In the genomic region with DNA sequence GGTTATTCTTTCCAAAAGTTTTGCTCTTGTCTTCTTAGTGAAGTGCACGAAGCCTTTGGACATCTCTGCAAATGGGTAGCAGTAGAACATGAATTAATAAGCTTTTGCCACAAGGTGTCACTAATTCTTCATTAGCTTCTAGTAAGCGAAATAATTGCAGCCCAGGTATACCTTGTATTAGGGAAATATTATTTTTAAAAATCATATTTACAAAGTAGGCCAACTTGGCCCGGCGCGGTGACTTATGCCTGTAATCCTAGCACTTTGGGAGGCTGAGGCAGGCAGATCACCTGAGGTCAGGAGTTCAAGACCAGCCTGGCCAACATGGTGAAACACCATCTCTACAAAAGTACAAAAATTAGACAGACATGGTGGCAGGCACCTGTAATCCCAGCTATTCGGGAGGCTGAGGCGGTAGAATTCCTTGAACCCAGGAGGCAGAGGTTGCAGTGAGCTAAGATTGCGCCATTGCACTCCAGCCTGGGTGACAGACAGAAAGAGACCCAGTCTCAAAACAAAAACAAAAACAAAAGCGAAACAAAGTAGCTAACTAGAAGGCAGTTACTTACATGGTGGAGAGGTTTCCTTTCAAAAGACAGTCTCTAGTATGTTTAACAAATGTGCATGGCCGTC, we compare ENCODE assay signal across 8 cellular contexts. TPM values are rescaled to one million over a fixed set of nuclear protein-coding genes. Genes with fewer than 3 reads are reported as not detected.
DNase-seq lines count a peak whose midpoint lies in the region; ATAC-seq and TF ChIP-seq lines count a peak whose summit lies in the region.

No MANE protein-coding gene starts in this region.

- TF ChIP-seq CTCF in cardiac fibroblast (IDR thresholded peaks at IDR 0.05; ENCODE audit: low read depth, low read length) (peak; percentile 39), mucosa of descending colon (IDR thresholded peaks at IDR 0.05) (no peak)

- no peaks in the 10 kb centered on the region for H3K27me3 Mint-ChIP-seq in activated CD4-positive, alpha-beta T cell treated with anti-CD3 and anti-CD28 coated beads, Interleukin-2, amount 10 ng/mL, durations not matched to agents 24 days and 14 days

- H3K4me1 ChIP-seq in mucosa of descending colon (ENCODE audit: low read depth) = no peaks in the 10 kb centered on the region

- ATAC-seq in mucosa of descending colon (peak; percentile 66), HG03378 (IDR thresholded peaks at IDR 0.05; ENCODE audit: unreplicated experiment) (no peak)

- H3K9me3 Mint-ChIP-seq in activated CD4-positive, alpha-beta T cell treated with anti-CD3 and anti-CD28 coated beads, Interleukin-2, amount 10 ng/mL, durations not matched to agents 24 days and 14 days = no peaks in the 10 kb centered on the region

- no peaks in the 10 kb centered on the region for H3K36me3 ChIP-seq in mucosa of descending colon (ENCODE audit: low read depth)

- DNase-seq in activated CD4-positive, alpha-beta T cell treated with anti-CD3 and anti-CD28 coated beads, Interleukin-2, amount 10 ng/mL, durations not matched to agents 24 days and 14 days = peak; percentile 71
- no peak for DNase-seq in activated CD4-positive, alpha-beta T cell treated with anti-CD3 and anti-CD28 coated beads, Interleukin-2, amount 50 U/mL, for 48 hours
- DNase-seq in HCEC 1CT (peak; percentile 13), NCI-H748 treated with DMSO at 0.1 percent for 48 hours (lab: John Stamatoyannopoulos, UW) (peak; percentile 5), cardiac fibroblast (ENCODE audit: low read depth in 2 of 2) (peak; percentile 50 to 54), mucosa of descending colon (no peak)
- DNase-seq in stimulated activated naive CD4-positive, alpha-beta T cell treated with Interleukin-2 at 50 U/mL for 16 hours (lab: John Stamatoyannopoulos, UW) = no peak

- H3K36me3 Mint-ChIP-seq in activated CD4-positive, alpha-beta T cell treated with anti-CD3 and anti-CD28 coated beads, Interleukin-2, amount 10 ng/mL, durations not matched to agents 24 days and 14 days (ENCODE audit: low read depth) = peaks cover 2% of the 10 kb centered on the region

- intact Hi-C loops in activated CD4-positive, alpha-beta T cell treated with anti-CD3 and anti-CD28 coated beads, Interleukin-2, amount 10 ng/mL, durations not matched to agents 24 days and 14 days (cut with micrococcal nuclease) = loop anchor here (1.0 kb wide), 3 partner anchors 10 to 126 kb away; no protein-coding TSS in a partner anchor
- intact Hi-C loops in mucosa of descending colon (cut with DNase I, micrococcal nuclease) = no loop called here

- peak overlapping the region; percentile 34 for H3K27ac Mint-ChIP-seq in activated CD4-positive, alpha-beta T cell treated with anti-CD3 and anti-CD28 coated beads, Interleukin-2, amount 10 ng/mL, durations not matched to agents 24 days and 14 days

- H3K4me3 ChIP-seq in cardiac fibroblast (replicated peaks in 1 of 2; ENCODE audit: low read depth in 2 of 2, low read length in 2 of 2) (no peak overlapping the region), mucosa of descending colon (no peak overlapping the region)

- H3K4me1 Mint-ChIP-seq in activated CD4-positive, alpha-beta T cell treated with anti-CD3 and anti-CD28 coated beads, Interleukin-2, amount 10 ng/mL, durations not matched to agents 24 days and 14 days = peaks cover 29% of the 10 kb centered on the region

- H3K4me3 Mint-ChIP-seq in activated CD4-positive, alpha-beta T cell treated with anti-CD3 and anti-CD28 coated beads, Interleukin-2, amount 10 ng/mL, durations not matched to agents 24 days and 14 days = peak overlapping the region; percentile 16

- no peaks in the 10 kb centered on the region for H3K9me3 ChIP-seq in mucosa of descending colon

RNA-seq across cellular contexts. Expression of a gene that starts 8.8 kb away (rescaled TPM):
- 4.7 and 5.1 TPM in 2 replicates for total RNA-seq in activated CD4-positive, alpha-beta T cell treated with anti-CD3 and anti-CD28 coated beads, Interleukin-2, amount 10 ng/mL, durations not matched to agents 24 days and 14 days
- total RNA-seq in mucosa of descending colon = 10 to 100 TPM; 17.3 to 23.1 (median 18.6) TPM

RNA-seq across cellular contexts. Expression of a gene that starts 36.0 kb away (rescaled TPM):
- 183 and 187 TPM in 2 replicates for total RNA-seq in activated CD4-positive, alpha-beta T cell treated with anti-CD3 and anti-CD28 coated beads, Interleukin-2, amount 10 ng/mL, durations not matched to agents 24 days and 14 days
- 1 to 10 TPM; 2.0 to 4.1 (median 3.7) TPM for total RNA-seq in mucosa of descending colon

Comparison
In these comparisons a context has a peak if more than half of its experiments do, and no peak if none do; other contexts are left out.
1. DNase-seq: peak in activated CD4-positive, alpha-beta T cell treated with anti-CD3 and anti-CD28 coated beads, Interleukin-2, amount 10 ng/mL, durations not matched to agents 24 days and 14 days (single experiment), HCEC 1CT (single experiment), NCI-H748 treated with DMSO at 0.1 percent for 48 hours (single experiment) and cardiac fibroblast (2 of 2); none in activated CD4-positive, alpha-beta T cell treated with anti-CD3 and anti-CD28 coated beads, Interleukin-2, amount 50 U/mL, for 48 hours (0 of 2), mucosa of descending colon (0 of 3) and stimulated activated naive CD4-positive, alpha-beta T cell treated with Interleukin-2 at 50 U/mL for 16 hours (single experiment).
2. RNA of a gene that starts 36.0 kb away (total RNA-seq): 183 to 187 TPM in activated CD4-positive, alpha-beta T cell treated with anti-CD3 and anti-CD28 coated beads, Interleukin-2, amount 10 ng/mL, durations not matched to agents 24 days and 14 days; 2.0 to 4.1 TPM in mucosa of descending colon; every median in the first group is over 10 times any median in the second.